Comparison of ENCODE assay signal across 8 cellular contexts in the genomic region with DNA sequence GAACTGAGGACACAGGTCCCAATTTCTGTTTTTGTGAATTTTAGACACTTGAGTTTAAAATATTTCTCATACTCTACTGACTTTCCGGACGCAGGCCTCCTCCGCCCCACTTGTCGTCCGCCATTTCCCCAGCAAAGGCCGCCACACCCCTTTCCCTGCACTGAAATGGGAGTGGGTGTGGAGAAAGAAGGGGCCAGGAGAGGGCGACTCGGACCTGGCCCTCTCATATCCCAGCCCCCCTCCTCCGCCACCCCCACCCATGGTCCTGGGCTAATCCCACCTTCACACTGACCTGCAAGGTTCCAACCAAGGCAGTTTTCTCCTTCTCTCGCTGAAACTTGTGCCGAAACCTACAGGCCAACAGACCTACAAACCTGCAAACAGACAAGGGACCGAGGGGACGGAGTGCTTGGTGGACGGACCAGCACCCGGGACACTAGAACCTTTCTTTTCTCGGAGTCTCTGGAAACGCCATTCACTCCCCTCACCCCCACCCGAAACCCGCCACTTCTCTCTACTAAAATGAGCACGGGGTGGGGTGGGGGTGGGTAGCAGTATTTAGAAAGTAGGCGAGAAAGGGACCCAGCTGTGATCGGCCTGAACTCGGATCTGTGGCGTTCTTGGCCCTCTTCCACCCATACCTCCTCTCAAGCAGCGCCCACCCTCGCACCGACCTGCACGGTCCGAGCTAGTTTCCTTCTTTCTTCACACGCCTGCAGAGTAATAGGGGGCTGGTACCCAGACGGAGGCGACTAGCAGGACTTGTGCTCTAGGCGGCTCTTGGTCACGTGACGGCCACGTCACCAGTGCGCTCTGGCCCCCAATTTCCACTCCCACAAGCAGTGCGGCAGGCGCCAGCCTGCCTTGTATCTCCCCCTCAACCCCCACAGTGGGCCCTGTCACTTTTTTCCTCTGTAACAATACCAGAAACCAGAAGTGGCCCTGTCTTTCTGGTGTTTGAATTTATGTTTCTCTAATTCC. TPM values are rescaled to one million over a fixed set of nuclear protein-coding genes. Genes with fewer than 3 reads are reported as not detected.
DNase-seq lines count a peak whose midpoint lies in the region; ATAC-seq, FAIRE-seq and TF ChIP-seq lines count a peak whose summit lies in the region.

Gene ARMCX6 (minus strand): TSS at position 790 of the 981 bp plus-strand sequence. CDS start 1,380 bp downstream, outside the sequence.

- H3K36me3 ChIP-seq in endodermal cell (ENCODE audit: control insufficient read depth, insufficient read depth, low read length) (no peaks in the 10 kb centered on the region), mesodermal cell (ENCODE audit: control insufficient read depth, insufficient read depth, low read length) (peaks cover 4% of the 10 kb centered on the region)

- peak within 1 kb of the TSS; percentile 94 for H3K27ac Mint-ChIP-seq in endodermal cell

- peak; percentile 93 for ATAC-seq in HG03457 (IDR thresholded peaks at IDR 0.05; ENCODE audit: unreplicated experiment)

- H3K9me3 ChIP-seq in endodermal cell (ENCODE audit: control insufficient read depth, low read length) (no peaks in the 10 kb centered on the region), mesodermal cell (ENCODE audit: control insufficient read depth, low read length) (no peaks in the 10 kb centered on the region)

- peak within 1 kb of the TSS; percentile 36 for H3K27ac ChIP-seq in endodermal cell (ENCODE audit: low read depth, low read length)
- peak within 1 kb of the TSS; percentile 85 for H3K27ac ChIP-seq in mesodermal cell (ENCODE audit: low read depth, low read length, severe bottlenecking)

- peak within 1 kb of the TSS; percentile 79 for H3K4me3 Mint-ChIP-seq in endodermal cell

- peaks cover 44% of the 10 kb centered on the region for H3K9me3 Mint-ChIP-seq in endodermal cell

- no peaks in the 10 kb centered on the region for H3K27me3 Mint-ChIP-seq in endodermal cell (ENCODE audit: insufficient read depth)

- H3K4me1 ChIP-seq in endodermal cell (ENCODE audit: control insufficient read depth, insufficient read depth, low read length), result no peaks in the 10 kb centered on the region
- H3K4me1 ChIP-seq in mesodermal cell (ENCODE audit: control insufficient read depth, insufficient read depth, low read length, poor library complexity, severe bottlenecking), result peaks cover 8% of the 10 kb centered on the region

- DNase-seq in C1 segment of cervical spinal cord (lab: John Stamatoyannopoulos, UW), result peak in 13 of 14 donors; percentile 5 to 73 (median 46)
- no peak for DNase-seq in GM19239 (ENCODE audit: insufficient read length, low spot score)
- DNase-seq in NCI-H69 (lab: John Stamatoyannopoulos, UW), result peak; percentile 83
- DNase-seq in activated CD8-positive, alpha-beta memory T cell treated with anti-CD3 and anti-CD28 coated beads for 1 hour (ENCODE audit: extremely low read depth in 1 of 2, low read depth in 1 of 2), result peak; percentile 45 to 61
- peak; percentile 87 for DNase-seq in endodermal cell
- DNase-seq in stimulated activated CD8-positive, alpha-beta memory T cell treated with anti-CD3 and anti-CD28 coated beads, Interleukin-2, amount 100 ng/mL, for 1 hour (ENCODE audit: low read depth in 2 of 2), result peak; percentile 46 to 57

- peak within 1 kb of the TSS; percentile 55 for H3K9ac ChIP-seq in endodermal cell (ENCODE audit: extremely low read depth, low read length, poor library complexity, severe bottlenecking)

- no peaks in the 10 kb centered on the region for H3K27me3 ChIP-seq in endodermal cell (ENCODE audit: control insufficient read depth, insufficient read depth, low read length, poor library complexity, severe bottlenecking)

- peak; percentile 99 for FAIRE-seq in GM19239 (lab: Jason Lieb, UNC)

- peak within 1 kb of the TSS; percentile 79 for H3K4me3 ChIP-seq in endodermal cell (ENCODE audit: low read length)
- peak within 1 kb of the TSS; percentile 54 for H3K4me3 ChIP-seq in mesodermal cell (ENCODE audit: extremely low read depth, insufficient read depth, low read length, poor library complexity, severe bottlenecking)

- peaks cover 7% of the 10 kb centered on the region for H3K4me1 Mint-ChIP-seq in endodermal cell

- TF ChIP-seq CTCF in endodermal cell (conservative IDR thresholded peaks at IDR 0.05), result peak; percentile 67

- WGBS in endodermal cell (ENCODE audit: insufficient coverage in 1 of 2, insufficient read length in 1 of 2), 2 experiments, result 10% methylated on average over 22 of the region's 39 CpGs; no CpG with 5 or more reads in 1 of the 2 experiments
- 0 to 7% methylated on average over 5 to 15 of the region's 39 CpGs for WGBS in mesodermal cell (ENCODE audit: insufficient coverage in 2 of 2), 2 experiments

- H3K36me3 Mint-ChIP-seq in endodermal cell (ENCODE audit: low read depth), result peaks cover 6% of the 10 kb centered on the region

RNA-seq across cellular contexts. Expression of gene ARMCX6, which starts in this region (rescaled TPM):
- 10 to 100 TPM; 41.3 to 46.7 TPM for total RNA-seq in endodermal cell
- polyA plus RNA-seq in endodermal cell (2013, experiment 1 of 2), result 42.8 TPM
- 43.5 TPM for polyA plus RNA-seq in endodermal cell (2013, experiment 2 of 2)
- polyA plus RNA-seq in mesodermal cell (2013, experiment 1 of 2), result 55.7 TPM
- polyA plus RNA-seq in mesodermal cell (2013, experiment 2 of 2), result 45.9 TPM
